Comparison of ENCODE assay signal across 8 cellular contexts in the genomic region with DNA sequence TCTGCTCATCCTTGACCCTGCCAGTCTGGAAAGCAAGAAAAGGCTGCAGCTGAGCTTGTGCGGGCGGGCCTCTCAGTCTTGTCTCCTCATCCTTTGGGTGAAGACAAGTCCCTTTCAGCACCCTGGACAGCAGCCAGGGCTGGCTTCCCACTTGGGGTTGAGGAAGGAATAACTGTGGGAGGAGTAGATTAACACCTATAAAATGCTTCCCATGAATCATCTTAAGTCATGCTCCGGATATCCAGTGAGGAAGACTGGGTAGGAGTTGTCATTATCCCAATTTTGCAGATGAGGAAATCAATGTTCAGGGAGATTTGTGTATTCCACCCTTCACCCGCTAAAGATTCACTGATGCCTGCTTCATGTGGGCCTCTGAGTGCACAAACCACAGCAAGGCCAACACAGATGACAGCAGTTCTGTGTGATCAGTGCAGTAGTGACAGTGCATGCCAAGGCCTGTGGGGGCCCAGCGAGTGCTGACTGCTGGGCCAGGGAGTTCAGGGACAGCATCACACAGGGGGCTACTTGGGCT. TPM values are rescaled to one million over a fixed set of nuclear protein-coding genes. Genes with fewer than 3 reads are reported as not detected.
DNase-seq lines count a peak whose midpoint lies in the region; ATAC-seq, FAIRE-seq and TF ChIP-seq lines count a peak whose summit lies in the region.

No MANE protein-coding gene starts in this region.

- no peaks in the 10 kb centered on the region for H3K79me2 ChIP-seq in GM23338 (replicated peaks; ENCODE audit: insufficient read depth)
- H3K79me2 ChIP-seq in PC-9 (ENCODE audit: low read depth) = no peaks in the 10 kb centered on the region
- H3K79me2 ChIP-seq in K562 (ENCODE audit: control insufficient read depth, insufficient read depth, low read length) = no peaks in the 10 kb centered on the region

- H3K4me3 ChIP-seq in GM23338 = no peak overlapping the region
- H3K4me3 ChIP-seq in PC-9 = no peak overlapping the region
- no peak overlapping the region for H3K4me3 ChIP-seq in K562
- H3K4me3 ChIP-seq in tibial nerve = no peak overlapping the region

- H3K36me3 ChIP-seq in GM23338 (ENCODE audit: insufficient read depth) = no peaks in the 10 kb centered on the region
- H3K36me3 ChIP-seq in PC-9 (ENCODE audit: low read depth) = no peaks in the 10 kb centered on the region
- H3K36me3 ChIP-seq in K562 (ENCODE audit: control insufficient read depth, insufficient read depth, low read length) = no peaks in the 10 kb centered on the region
- H3K36me3 ChIP-seq in tibial nerve = no peaks in the 10 kb centered on the region

- 4% methylated on average over 5 of the region's 5 CpGs for WGBS in K562 (ENCODE audit: insufficient coverage, low coverage, missing lambda C conversion rate)
- 48 to 52% methylated on average over 5 of the region's 5 CpGs for WGBS in tibial nerve, 2 donors

- H3K27me3 ChIP-seq in GM23338 (ENCODE audit: insufficient read depth) (no peaks in the 10 kb centered on the region), PC-9 (ENCODE audit: insufficient read depth, low read depth) (peaks cover 27% of the 10 kb centered on the region), K562 (ENCODE audit: control insufficient read depth in 2 of 2, insufficient read depth in 2 of 2, low read length in 2 of 2) (peaks cover 23 to 66% of the 10 kb centered on the region in 2 experiments; a peak in 4 of 5 replicates), tibial nerve (peaks cover 0 to 3% of the 10 kb centered on the region in 2 donors)

- no peak for TF ChIP-seq POLR2A in K562 (conservative IDR thresholded peaks at IDR 0.05)
- TF ChIP-seq POLR2A in tibial nerve (IDR thresholded peaks at IDR 0.05) = no peak

- POLR2A ChIA-PET in PC-9 (lab: Charles Lee; ENCODE audit: unreplicated experiment) (no interaction called here), K562 (lab: Yijun Ruan, JAX) (interaction anchor here (0.5 to 0.6 kb wide), 2 partner anchors 57 to 84 kb away, joined by 3 read pairs; no protein-coding TSS in a partner anchor)

- in situ Hi-C loops in K562 (cut with MboI) = no loop called here

- H2AFZ ChIP-seq in GM23338 (no peak overlapping the region), PC-9 (no peak overlapping the region), K562 (ENCODE audit: low read depth, low read length) (no peak overlapping the region)

- H3K4me3 Mint-ChIP-seq in GM23338 = no peak overlapping the region

- H3K9me1 ChIP-seq in K562 (ENCODE audit: control insufficient read depth, insufficient read depth, low read length) = no peaks in the 10 kb centered on the region

- H3F3A ChIP-seq in GM23338 (replicated peaks; ENCODE audit: low read depth) (0 out of 2 replicates have a peak, but pooled peaks cover 5% of the 10 kb centered on the region), PC-9 (ENCODE audit: insufficient read depth, low read depth) (peaks cover 5% of the 10 kb centered on the region; the same call in 1 of the 2 replicates)

- TF ChIP-seq CTCF in GM23338 (conservative IDR thresholded peaks at IDR 0.05; ENCODE audit: low read depth in 2 of 2) (no peak), PC-9 (conservative IDR thresholded peaks at IDR 0.05) (no peak), K562 (IDR thresholded peaks at IDR 0.05 in 2 of 3, conservative IDR thresholded peaks at IDR 0.05 in 1 of 3; ENCODE audit: insufficient read depth in 2 of 3, low read depth in 1 of 3, low read length in 3 of 3) (no peak), tibial nerve (IDR thresholded peaks at IDR 0.05) (no peak)

- H3K9me2 ChIP-seq in GM23338 (ENCODE audit: insufficient read depth) = no peaks in the 10 kb centered on the region; the same call in 1 of the 2 replicates
- no peaks in the 10 kb centered on the region for H3K9me2 ChIP-seq in PC-9 (ENCODE audit: insufficient read depth)

- H3K27ac ChIP-seq in GM23338 (ENCODE audit: low read depth) = no peak overlapping the region
- no peak overlapping the region for H3K27ac ChIP-seq in PC-9
- no peak overlapping the region for H3K27ac ChIP-seq in K562 (ENCODE audit: extremely low read depth, low read depth, low read length)
- no peak overlapping the region for H3K27ac ChIP-seq in tibial nerve

- H3K27me3 Mint-ChIP-seq in GM23338 (ENCODE audit: insufficient read depth, low read depth, poor library complexity) = peaks cover 4% of the 10 kb centered on the region

- FAIRE-seq in K562 (lab: Jason Lieb, UNC) = peak; percentile 89

- no peak overlapping the region for H3K27ac Mint-ChIP-seq in GM23338

- DNase-seq in GM23338 (ENCODE audit: low spot score) (peak; percentile 95), PC-9 (peak; percentile 62 to 81), K562 (ENCODE audit: extremely low read depth in 1 of 4, low spot score in 3 of 4) (peak; percentile 83 to 91 (median 88)), kidney glomerular epithelial cell (lab: John Stamatoyannopoulos, UW) (peak; percentile 61), tibial nerve (ENCODE audit: low spot score in 2 of 2) (peak; percentile 38 to 62), NCI-H1436 (lab: John Stamatoyannopoulos, UW) (no peak)

- H3K4me2 ChIP-seq in GM23338 (no peak overlapping the region), PC-9 (no peak overlapping the region), K562 (ENCODE audit: insufficient read depth, low read length) (no peak overlapping the region)

- no peak for TF ChIP-seq RAD21 in K562 (CRISPR knock-in tag; conservative IDR thresholded peaks at IDR 0.05 in 1 of 2, IDR thresholded peaks at IDR 0.05 in 1 of 2)

- intact Hi-C loops in PC-9 (cut with micrococcal nuclease; ENCODE audit: unreplicated experiment) = no loop called here
- intact Hi-C loops in K562 (cut with micrococcal nuclease) = no loop called here

- ATAC-seq in GM23338 (peak; percentile 81), K562 (peak; percentile 85), HG03354 (IDR thresholded peaks at IDR 0.05; ENCODE audit: poor library complexity, severe bottlenecking, unreplicated experiment) (no peak), HG02759 (IDR thresholded peaks at IDR 0.05; ENCODE audit: unreplicated experiment) (no peak)

- H3K4me1 Mint-ChIP-seq in GM23338 = peaks cover 11% of the 10 kb centered on the region

- no peaks in the 10 kb centered on the region for H3K9me3 Mint-ChIP-seq in GM23338

- H3K9me3 ChIP-seq in PC-9 (ENCODE audit: insufficient read depth, low read depth) = no peaks in the 10 kb centered on the region
- no peaks in the 10 kb centered on the region for H3K9me3 ChIP-seq in K562 (replicated peaks; ENCODE audit: control insufficient read depth, insufficient read depth, low read depth, low read length)
- H3K9me3 ChIP-seq in tibial nerve = no peaks in the 10 kb centered on the region

- H3K36me3 Mint-ChIP-seq in GM23338 (ENCODE audit: low read depth) = no peaks in the 10 kb centered on the region

- TF ChIP-seq EP300 in K562 (IDR thresholded peaks at IDR 0.05; ENCODE audit: low read length) (no peak), tibial nerve (IDR thresholded peaks at IDR 0.05) (no peak)

- H4K20me1 ChIP-seq in GM23338 (replicated peaks; ENCODE audit: insufficient read depth) (no peaks in the 10 kb centered on the region; the same call in 1 of the 2 replicates), PC-9 (ENCODE audit: insufficient read depth) (peaks cover 6% of the 10 kb centered on the region; the same call in 1 of the 2 replicates), K562 (replicated peaks; ENCODE audit: control insufficient read depth, insufficient read depth, low read length) (peaks cover 27% of the 10 kb centered on the region)

- H3K9ac ChIP-seq in K562 (ENCODE audit: insufficient read depth in 1 of 2, low read depth in 2 of 2, low read length in 2 of 2) = no peak overlapping the region

- no peaks in the 10 kb centered on the region; the same call in 1 of the 2 replicates for H3K4me1 ChIP-seq in GM23338 (ENCODE audit: insufficient read depth)
- no peaks in the 10 kb centered on the region for H3K4me1 ChIP-seq in PC-9 (replicated peaks; ENCODE audit: insufficient read depth)
- H3K4me1 ChIP-seq in K562 (replicated peaks in 1 of 2; ENCODE audit: control insufficient read depth in 2 of 2, insufficient read depth in 2 of 2, low read length in 2 of 2) = peaks cover 0 to 13% of the 10 kb centered on the region in 2 experiments; a peak in 1 of 5 replicates
- no peaks in the 10 kb centered on the region for H3K4me1 ChIP-seq in tibial nerve

- BruUV-seq in PC-9 (replicated peaks; lab: Mats Ljungman, UMichigan) = no TSS peak
- BruUV-seq in K562 (replicated peaks; lab: Mats Ljungman, UMichigan) = no TSS peak

- CTCF ChIA-PET in PC-9 (lab: Charles Lee) (no interaction called here), K562 (lab: Yijun Ruan, JAX; ENCODE audit: low intra/inter-chr PET ratio) (no interaction called here)

RNA-seq across cellular contexts. Expression of a gene that starts 20.1 kb away (rescaled TPM):
- total RNA-seq in GM23338 (2014; rRNA removed; shearing (Covaris generic)) = 13.2 and 15.7 TPM in 2 replicates
- polyA plus RNA-seq in GM23338 (2016; fragmentation: Nextera tagmentation; extraction: Ambion mirVana) (3.4 and 4.2 TPM in 2 replicates), K562 (2011; rRNA removed) (0.11 TPM in 1 of 2 replicates, not detected in the other), K562 (2014; fragmentation: Illumina TruSeq; extraction: Trizol) (not detected in 2 replicates), K562 (2014; fragmentation: Nextera tagmentation; extraction: Ambion mirVana) (not detected), K562 (2014; rRNA removed) (0.11 TPM in 1 of 2 replicates, not detected in the other)
- total RNA-seq in PC-9 (2021) (3.6 and 4.8 TPM in 2 replicates), K562 (2014; rRNA removed) (0.04 TPM in 1 of 2 replicates, not detected in the other), K562 (2014; rRNA removed; fragmentation: Illumina TruSeq; extraction: Trizol) (not detected in 2 replicates), K562 (2015; rRNA removed; fragmentation: Illumina TruSeq; extraction: Trizol) (0.08 TPM in 1 of 2 replicates, not detected in the other), K562 (2021) (0.54 and 0.60 TPM in 2 replicates), tibial nerve (100 to 1,000 TPM; 147 to 311 (median 212) TPM)
- total RNA-seq in K562 (2011; cell fraction: chromatin; rRNA removed; ENCODE audit: low replicate concordance) = 0.44 TPM in 1 of 2 replicates, not detected in the other
- total RNA-seq in K562 (2011; cell fraction: nucleolus; rRNA removed) = 0.13 and 0.17 TPM in 2 replicates
- total RNA-seq in K562 (2011; cell fraction: nucleoplasm; rRNA removed) = not detected in 2 replicates
- not detected in 2 replicates for polyA plus RNA-seq in K562 (2011; cell fraction: cytosol; rRNA removed)
- polyA plus RNA-seq in K562 (2011; cell fraction: nucleus; rRNA removed) = 0.31 and 0.36 TPM in 2 replicates
- polyA plus RNA-seq in K562 (2012) = 0.37 TPM in 1 of 2 replicates, not detected in the other
- polyA minus RNA-seq in K562 (2011; rRNA and poly(A)+ RNA removed) = not detected in 2 replicates
- polyA minus RNA-seq in K562 (2011; cell fraction: cytosol; rRNA and poly(A)+ RNA removed) = not detected in 2 replicates
- polyA minus RNA-seq in K562 (2011; cell fraction: nucleus; rRNA and poly(A)+ RNA removed) = not detected in 2 replicates

RNA-seq across cellular contexts. Expression of a gene that starts 40.2 kb away (rescaled TPM):
- total RNA-seq in GM23338 (2014; rRNA removed; shearing (Covaris generic)) = 20.9 and 27.8 TPM in 2 replicates
- polyA plus RNA-seq in GM23338 (2016; fragmentation: Nextera tagmentation; extraction: Ambion mirVana) (7.9 and 8.0 TPM in 2 replicates), K562 (2011; rRNA removed) (0.14 and 0.38 TPM in 2 replicates), K562 (2014; fragmentation: Illumina TruSeq; extraction: Trizol) (0.07 and 0.11 TPM in 2 replicates), K562 (2014; fragmentation: Nextera tagmentation; extraction: Ambion mirVana) (not detected), K562 (2014; rRNA removed) (0.18 and 0.20 TPM in 2 replicates)
- total RNA-seq in PC-9 (2021) (15.6 and 28.5 TPM in 2 replicates), K562 (2014; rRNA removed) (0.23 and 0.33 TPM in 2 replicates), K562 (2014; rRNA removed; fragmentation: Illumina TruSeq; extraction: Trizol) (0.04 TPM in 1 of 2 replicates, not detected in the other), K562 (2015; rRNA removed; fragmentation: Illumina TruSeq; extraction: Trizol) (0.22 and 0.23 TPM in 2 replicates), K562 (2021) (0.22 and 0.34 TPM in 2 replicates), tibial nerve (10 to 100 TPM in 1 of 4 donors, 1 to 10 TPM in 3; 1.6 to 10.5 (median 4.1) TPM)
- 0.42 and 2.8 TPM in 2 replicates for total RNA-seq in K562 (2011; cell fraction: chromatin; rRNA removed; ENCODE audit: low replicate concordance)
- total RNA-seq in K562 (2011; cell fraction: nucleolus; rRNA removed) = 1.2 and 2.5 TPM in 2 replicates
- 0.31 and 0.44 TPM in 2 replicates for total RNA-seq in K562 (2011; cell fraction: nucleoplasm; rRNA removed)
- polyA plus RNA-seq in K562 (2011; cell fraction: cytosol; rRNA removed) = 0.27 and 0.35 TPM in 2 replicates
- 2.0 and 3.4 TPM in 2 replicates for polyA plus RNA-seq in K562 (2011; cell fraction: nucleus; rRNA removed)
- polyA plus RNA-seq in K562 (2012) = 0.17 and 0.54 TPM in 2 replicates
- polyA minus RNA-seq in K562 (2011; rRNA and poly(A)+ RNA removed) = 0.09 and 0.53 TPM in 2 replicates
- polyA minus RNA-seq in K562 (2011; cell fraction: cytosol; rRNA and poly(A)+ RNA removed) = 1.2 TPM in 1 of 2 replicates, not detected in the other
- 0.67 and 1.7 TPM in 2 replicates for polyA minus RNA-seq in K562 (2011; cell fraction: nucleus; rRNA and poly(A)+ RNA removed)

Comparison
In these comparisons a context has a peak if more than half of its experiments do, and no peak if none do; other contexts are left out.
1. ATAC-seq: peak in GM23338 (single experiment) and K562 (single experiment); none in HG03354 (single experiment) and HG02759 (single experiment).